In the genomic region with DNA sequence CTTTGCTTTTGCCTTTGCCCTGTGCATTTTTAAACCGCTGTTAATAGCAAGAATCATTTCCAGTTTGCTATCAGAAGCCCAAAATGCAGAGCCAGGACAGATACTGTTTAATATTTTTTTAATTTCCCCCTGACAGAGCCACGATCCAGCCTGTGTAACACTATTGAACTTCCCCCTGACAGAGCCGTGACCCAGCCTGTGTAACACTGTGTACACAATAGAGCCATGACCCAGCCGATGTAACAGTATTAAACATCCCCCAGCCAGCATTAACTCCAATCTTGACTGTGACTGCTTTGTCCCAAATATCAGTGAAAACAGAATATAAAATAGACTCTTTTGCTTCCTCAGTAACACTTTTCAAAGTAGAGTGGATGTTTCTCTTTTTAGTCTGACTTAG, we compare ENCODE assay signal across 29 cellular contexts.
"Had no signal": no experiment of that assay in that cellular context is flagged by ENCODE, and none has a peak within 500 bp of the region (broad histone marks: within the 10 kb centered on the region; RNA-seq: fewer than 3 reads in every experiment).

No MANE protein-coding gene starts in this region.

- H3K36me3 Mint-ChIP-seq: activated naive CD8-positive, alpha-beta T cell had no signal

- H3K27me3 ChIP-seq: body of pancreas, esophagus squamous epithelium, gastroesophageal sphincter had no signal

- H3K4me3 ChIP-seq: body of pancreas, esophagus squamous epithelium, gastroesophageal sphincter had no signal

- FAIRE-seq: colon, endothelial cell of umbilical vein had no signal

- H3K9me3 ChIP-seq: body of pancreas, esophagus squamous epithelium, gastroesophageal sphincter had no signal

- H3K4me1 Mint-ChIP-seq: activated CD4-positive, alpha-beta memory T cell treated with anti-CD3 and anti-CD28 coated beads, Interleukin-2, amount 10 ng/mL, durations not matched to agents 7 days and 5 days; activated CD4-positive, alpha-beta T cell treated with anti-CD3 and anti-CD28 coated beads for 36 hours; activated CD4-positive, alpha-beta T cell treated with anti-CD3 and anti-CD28 coated beads, Interleukin-2, amount 10 ng/mL, durations not matched to agents 7 days and 5 days; activated T-helper 17 cell treated with anti-CD3 and anti-CD28 coated beads, Interleukin-2, amount 50 U/mL, for 72 hours had no signal

- H3K27ac Mint-ChIP-seq: activated CD4-positive, alpha-beta memory T cell treated with anti-CD3 and anti-CD28 coated beads, Interleukin-2, amount 10 ng/mL, durations not matched to agents 7 days and 5 days; activated CD4-positive, alpha-beta T cell treated with anti-CD3 and anti-CD28 coated beads for 36 hours; activated CD4-positive, alpha-beta T cell treated with anti-CD3 and anti-CD28 coated beads, Interleukin-2, amount 10 ng/mL, durations not matched to agents 7 days and 5 days; activated naive CD8-positive, alpha-beta T cell; activated T-helper 17 cell treated with anti-CD3 and anti-CD28 coated beads, Interleukin-2, amount 50 U/mL, for 72 hours; effector memory CD8-positive, alpha-beta T cell had no signal

- H3K4me3 Mint-ChIP-seq: activated CD4-positive, alpha-beta memory T cell treated with anti-CD3 and anti-CD28 coated beads, Interleukin-2, amount 10 ng/mL, durations not matched to agents 7 days and 5 days; activated CD4-positive, alpha-beta T cell treated with anti-CD3 and anti-CD28 coated beads for 36 hours; activated CD4-positive, alpha-beta T cell treated with anti-CD3 and anti-CD28 coated beads, Interleukin-2, amount 10 ng/mL, durations not matched to agents 7 days and 5 days; activated naive CD8-positive, alpha-beta T cell; activated T-cell treated with anti-CD3 and anti-CD28 coated beads, Interleukin-2, amount 50 U/mL, for 4 hours; activated T-helper 17 cell treated with anti-CD3 and anti-CD28 coated beads, Interleukin-2, amount 50 U/mL, for 72 hours; effector memory CD8-positive, alpha-beta T cell had no signal

- DNase-seq: activated CD4-positive, alpha-beta memory T cell treated with anti-CD3 and anti-CD28 coated beads, Interleukin-2, amount 10 ng/mL, durations not matched to agents 7 days and 5 days; activated CD4-positive, alpha-beta T cell treated with anti-CD3 and anti-CD28 coated beads for 36 hours; activated CD4-positive, alpha-beta T cell treated with anti-CD3 and anti-CD28 coated beads, Interleukin-2, amount 10 ng/mL, durations not matched to agents 7 days and 5 days; activated CD4-positive, alpha-beta T cell treated with anti-CD3 and anti-CD28 coated beads, Interleukin-2, amount 50 U/mL, for 4 hours; activated CD4-positive, CD25-positive, alpha-beta regulatory T cell; activated CD4-positive, CD25-positive, alpha-beta regulatory T cell treated with anti-CD3 and anti-CD28 coated beads, Interleukin-2, amount 50 U/mL, for 72 hours; activated CD8-positive, alpha-beta memory T cell treated with anti-CD3 and anti-CD28 coated beads, Interleukin-2, amount 50 U/mL, for 48 hours; activated effector memory CD4-positive, alpha-beta T cell treated with Interleukin-2 at 50 U/mL for 16 hours; activated gamma-delta T cell treated with Interleukin-2 at 50 U/mL for 16 hours; activated naive CD4-positive, alpha-beta T cell treated with anti-CD3 and anti-CD28 coated beads, Interleukin-2, amount 50 U/mL, for 16 hours; activated naive CD4-positive, alpha-beta T cell treated with Interleukin-2 at 50 U/mL for 16 hours; activated T-cell treated with anti-CD3 and anti-CD28 coated beads, Interleukin-2, amount 50 U/mL, for 4 hours; amniotic stem cell; aorta; body of pancreas; caudate nucleus; cortex of kidney; dermis blood vessel endothelial cell; effector CD4-positive, alpha-beta T cell; effector memory CD8-positive, alpha-beta T cell; esophagus squamous epithelium; foreskin melanocyte; T-helper 2 cell had no signal

- H3K4me1 ChIP-seq: esophagus squamous epithelium, gastroesophageal sphincter had no signal

- H3K36me3 ChIP-seq: esophagus squamous epithelium, gastroesophageal sphincter had no signal

- H3K27ac ChIP-seq: body of pancreas, epithelial cell of prostate, esophagus squamous epithelium, gastroesophageal sphincter had no signal

- H3K9me3 Mint-ChIP-seq: activated CD4-positive, alpha-beta T cell treated with anti-CD3 and anti-CD28 coated beads, Interleukin-2, amount 10 ng/mL, durations not matched to agents 7 days and 5 days had no signal

- ATAC-seq: activated CD4-positive, alpha-beta T cell treated with anti-CD3 and anti-CD28 coated beads for 36 hours; activated T-cell treated with anti-CD3 and anti-CD28 coated beads, Interleukin-2, amount 50 U/mL, for 4 hours; activated T-helper 17 cell treated with anti-CD3 and anti-CD28 coated beads, Interleukin-2, amount 50 U/mL, for 72 hours; body of pancreas; effector memory CD8-positive, alpha-beta T cell; gastroesophageal sphincter had no signal

- H3K27me3 Mint-ChIP-seq: activated CD4-positive, alpha-beta memory T cell treated with anti-CD3 and anti-CD28 coated beads, Interleukin-2, amount 10 ng/mL, durations not matched to agents 7 days and 5 days; activated CD4-positive, alpha-beta T cell treated with anti-CD3 and anti-CD28 coated beads, Interleukin-2, amount 10 ng/mL, durations not matched to agents 7 days and 5 days; activated naive CD8-positive, alpha-beta T cell; activated T-helper 17 cell treated with anti-CD3 and anti-CD28 coated beads, Interleukin-2, amount 50 U/mL, for 72 hours; effector memory CD8-positive, alpha-beta T cell had no signal
